Comparison of ENCODE assay signal across 1 cellular context in the genomic region with DNA sequence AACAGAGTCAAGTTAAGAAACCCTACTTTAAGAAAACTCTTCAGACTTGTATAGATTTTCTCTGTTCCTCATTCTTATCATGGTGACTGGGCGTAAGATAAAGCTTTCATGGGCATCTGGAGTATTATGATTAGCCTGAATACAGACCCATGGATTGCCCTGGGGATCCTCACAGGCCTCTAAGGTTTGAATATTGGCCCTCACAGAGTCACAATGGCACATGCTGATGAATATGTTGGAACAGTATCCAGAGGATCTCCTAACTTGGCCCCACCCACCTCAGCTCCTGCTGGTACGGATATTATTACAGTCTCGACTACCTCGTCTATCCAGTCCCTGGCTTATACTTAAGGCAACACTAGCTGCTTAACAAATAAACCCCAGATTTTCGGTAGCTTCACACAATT.
TF ChIP-seq lines count a peak whose summit lies in the region.

No MANE protein-coding gene starts in this region.

TF ChIP-seq in K562, 482 proteins besides CTCF, POLR2A, EP300 and RAD21 (continued from another document and continues in another):
- TF ChIP-seq, protein P1, sequence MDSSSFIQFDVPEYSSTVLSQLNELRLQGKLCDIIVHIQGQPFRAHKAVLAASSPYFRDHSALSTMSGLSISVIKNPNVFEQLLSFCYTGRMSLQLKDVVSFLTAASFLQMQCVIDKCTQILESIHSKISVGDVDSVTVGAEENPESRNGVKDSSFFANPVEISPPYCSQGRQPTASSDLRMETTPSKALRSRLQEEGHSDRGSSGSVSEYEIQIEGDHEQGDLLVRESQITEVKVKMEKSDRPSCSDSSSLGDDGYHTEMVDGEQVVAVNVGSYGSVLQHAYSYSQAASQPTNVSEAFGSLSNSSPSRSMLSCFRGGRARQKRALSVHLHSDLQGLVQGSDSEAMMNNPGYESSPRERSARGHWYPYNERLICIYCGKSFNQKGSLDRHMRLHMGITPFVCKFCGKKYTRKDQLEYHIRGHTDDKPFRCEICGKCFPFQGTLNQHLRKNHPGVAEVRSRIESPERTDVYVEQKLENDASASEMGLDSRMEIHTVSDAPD (CRISPR knock-in tag; IDR thresholded peaks at IDR 0.05) = no peak
- TF ChIP-seq CHD4 (IDR thresholded peaks at IDR 0.05; ENCODE audit: insufficient read depth, insufficient replicate concordance, low read depth, low read length, poor library complexity, severe bottlenecking) (no peak), MAFK (IDR thresholded peaks at IDR 0.05; ENCODE audit: low read length) (no peak), ZNF644 (tag; IDR thresholded peaks at IDR 0.05; ENCODE audit: low read depth) (no peak), TFAM (CRISPR knock-in tag; conservative IDR thresholded peaks at IDR 0.05) (no peak), HNRNPH1 (optimal IDR thresholded peaks at IDR 0.05; ENCODE audit: low read depth, low read length) (no peak), ETS2 (tag; IDR thresholded peaks at IDR 0.05; ENCODE audit: borderline replicate concordance, poor library complexity, severe bottlenecking) (no peak), IFI16 (CRISPR knock-in tag; IDR thresholded peaks at IDR 0.05) (no peak), CHCHD3 (CRISPR knock-in tag; IDR thresholded peaks at IDR 0.05) (no peak), ZNF197 (CRISPR knock-in tag; IDR thresholded peaks at IDR 0.05; ENCODE audit: low read depth) (no peak), HSF4 (CRISPR knock-in tag; IDR thresholded peaks at IDR 0.05; ENCODE audit: borderline replicate concordance) (no peak), UBTF (IDR thresholded peaks at IDR 0.05; ENCODE audit: borderline replicate concordance in 1 of 2, low read depth in 2 of 2, low read length in 2 of 2) (no peak), ZNF561 (CRISPR knock-in tag; conservative IDR thresholded peaks at IDR 0.05) (no peak), USF1 (CRISPR knock-in tag; IDR thresholded peaks at IDR 0.05) (no peak), ZBED1 (IDR thresholded peaks at IDR 0.05) (no peak), ZNF639 (CRISPR knock-in tag; conservative IDR thresholded peaks at IDR 0.05 in 1 of 2, IDR thresholded peaks at IDR 0.05 in 1 of 2) (no peak), DLX4 (CRISPR knock-in tag; IDR thresholded peaks at IDR 0.05) (no peak), NUFIP1 (IDR thresholded peaks at IDR 0.05; ENCODE audit: partially characterized antibody) (no peak), STAT5A (IDR thresholded peaks at IDR 0.05; ENCODE audit: borderline replicate concordance, low read length) (peak; percentile 70), ATF4 (CRISPR knock-in tag; IDR thresholded peaks at IDR 0.05) (no peak), ZHX1 (conservative IDR thresholded peaks at IDR 0.05; ENCODE audit: low read length) (no peak), NCOA2 (IDR thresholded peaks at IDR 0.05; ENCODE audit: partially characterized antibody in 2 of 2) (peak in 1 of 2 experiments; percentile 48), ZNF764 (CRISPR knock-in tag; IDR thresholded peaks at IDR 0.05; ENCODE audit: low read depth) (no peak), GTF2F1 (IDR thresholded peaks at IDR 0.05; ENCODE audit: low read depth, low read length) (no peak), FOXJ3 (CRISPR knock-in tag; IDR thresholded peaks at IDR 0.05) (no peak), MXI1 (IDR thresholded peaks at IDR 0.05; ENCODE audit: low read depth, low read length) (0 out of 2 replicates have a peak, but pooled peaks have one; percentile 24), TARDBP (IDR thresholded peaks at IDR 0.05) (no peak), NKRF (IDR thresholded peaks at IDR 0.05; ENCODE audit: borderline replicate concordance) (no peak), ZNF143 (CRISPR knock-in tag; IDR thresholded peaks at IDR 0.05) (no peak), FOXK1 (CRISPR knock-in tag; IDR thresholded peaks at IDR 0.05; ENCODE audit: borderline replicate concordance) (no peak)
- TF ChIP-seq, protein P2, sequence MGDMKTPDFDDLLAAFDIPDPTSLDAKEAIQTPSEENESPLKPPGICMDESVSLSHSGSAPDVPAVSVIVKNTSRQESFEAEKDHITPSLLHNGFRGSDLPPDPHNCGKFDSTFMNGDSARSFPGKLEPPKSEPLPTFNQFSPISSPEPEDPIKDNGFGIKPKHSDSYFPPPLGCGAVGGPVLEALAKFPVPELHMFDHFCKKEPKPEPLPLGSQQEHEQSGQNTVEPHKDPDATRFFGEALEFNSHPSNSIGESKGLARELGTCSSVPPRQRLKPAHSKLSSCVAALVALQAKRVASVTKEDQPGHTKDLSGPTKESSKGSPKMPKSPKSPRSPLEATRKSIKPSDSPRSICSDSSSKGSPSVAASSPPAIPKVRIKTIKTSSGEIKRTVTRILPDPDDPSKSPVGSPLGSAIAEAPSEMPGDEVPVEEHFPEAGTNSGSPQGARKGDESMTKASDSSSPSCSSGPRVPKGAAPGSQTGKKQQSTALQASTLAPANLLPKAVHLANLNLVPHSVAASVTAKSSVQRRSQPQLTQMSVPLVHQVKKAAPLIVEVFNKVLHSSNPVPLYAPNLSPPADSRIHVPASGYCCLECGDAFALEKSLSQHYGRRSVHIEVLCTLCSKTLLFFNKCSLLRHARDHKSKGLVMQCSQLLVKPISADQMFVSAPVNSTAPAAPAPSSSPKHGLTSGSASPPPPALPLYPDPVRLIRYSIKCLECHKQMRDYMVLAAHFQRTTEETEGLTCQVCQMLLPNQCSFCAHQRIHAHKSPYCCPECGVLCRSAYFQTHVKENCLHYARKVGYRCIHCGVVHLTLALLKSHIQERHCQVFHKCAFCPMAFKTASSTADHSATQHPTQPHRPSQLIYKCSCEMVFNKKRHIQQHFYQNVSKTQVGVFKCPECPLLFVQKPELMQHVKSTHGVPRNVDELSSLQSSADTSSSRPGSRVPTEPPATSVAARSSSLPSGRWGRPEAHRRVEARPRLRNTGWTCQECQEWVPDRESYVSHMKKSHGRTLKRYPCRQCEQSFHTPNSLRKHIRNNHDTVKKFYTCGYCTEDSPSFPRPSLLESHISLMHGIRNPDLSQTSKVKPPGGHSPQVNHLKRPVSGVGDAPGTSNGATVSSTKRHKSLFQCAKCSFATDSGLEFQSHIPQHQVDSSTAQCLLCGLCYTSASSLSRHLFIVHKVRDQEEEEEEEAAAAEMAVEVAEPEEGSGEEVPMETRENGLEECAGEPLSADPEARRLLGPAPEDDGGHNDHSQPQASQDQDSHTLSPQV (IDR thresholded peaks at IDR 0.05) = no peak
- TF ChIP-seq, protein P3, sequence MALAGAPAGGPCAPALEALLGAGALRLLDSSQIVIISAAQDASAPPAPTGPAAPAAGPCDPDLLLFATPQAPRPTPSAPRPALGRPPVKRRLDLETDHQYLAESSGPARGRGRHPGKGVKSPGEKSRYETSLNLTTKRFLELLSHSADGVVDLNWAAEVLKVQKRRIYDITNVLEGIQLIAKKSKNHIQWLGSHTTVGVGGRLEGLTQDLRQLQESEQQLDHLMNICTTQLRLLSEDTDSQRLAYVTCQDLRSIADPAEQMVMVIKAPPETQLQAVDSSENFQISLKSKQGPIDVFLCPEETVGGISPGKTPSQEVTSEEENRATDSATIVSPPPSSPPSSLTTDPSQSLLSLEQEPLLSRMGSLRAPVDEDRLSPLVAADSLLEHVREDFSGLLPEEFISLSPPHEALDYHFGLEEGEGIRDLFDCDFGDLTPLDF (CRISPR knock-in tag; IDR thresholded peaks at IDR 0.05) = no peak
- TF ChIP-seq, protein P4, sequence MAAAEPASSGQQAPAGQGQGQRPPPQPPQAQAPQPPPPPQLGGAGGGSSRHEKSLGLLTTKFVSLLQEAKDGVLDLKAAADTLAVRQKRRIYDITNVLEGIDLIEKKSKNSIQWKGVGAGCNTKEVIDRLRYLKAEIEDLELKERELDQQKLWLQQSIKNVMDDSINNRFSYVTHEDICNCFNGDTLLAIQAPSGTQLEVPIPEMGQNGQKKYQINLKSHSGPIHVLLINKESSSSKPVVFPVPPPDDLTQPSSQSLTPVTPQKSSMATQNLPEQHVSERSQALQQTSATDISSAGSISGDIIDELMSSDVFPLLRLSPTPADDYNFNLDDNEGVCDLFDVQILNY (CRISPR knock-in tag; IDR thresholded peaks at IDR 0.05) = no peak
- TF ChIP-seq, protein P5, sequence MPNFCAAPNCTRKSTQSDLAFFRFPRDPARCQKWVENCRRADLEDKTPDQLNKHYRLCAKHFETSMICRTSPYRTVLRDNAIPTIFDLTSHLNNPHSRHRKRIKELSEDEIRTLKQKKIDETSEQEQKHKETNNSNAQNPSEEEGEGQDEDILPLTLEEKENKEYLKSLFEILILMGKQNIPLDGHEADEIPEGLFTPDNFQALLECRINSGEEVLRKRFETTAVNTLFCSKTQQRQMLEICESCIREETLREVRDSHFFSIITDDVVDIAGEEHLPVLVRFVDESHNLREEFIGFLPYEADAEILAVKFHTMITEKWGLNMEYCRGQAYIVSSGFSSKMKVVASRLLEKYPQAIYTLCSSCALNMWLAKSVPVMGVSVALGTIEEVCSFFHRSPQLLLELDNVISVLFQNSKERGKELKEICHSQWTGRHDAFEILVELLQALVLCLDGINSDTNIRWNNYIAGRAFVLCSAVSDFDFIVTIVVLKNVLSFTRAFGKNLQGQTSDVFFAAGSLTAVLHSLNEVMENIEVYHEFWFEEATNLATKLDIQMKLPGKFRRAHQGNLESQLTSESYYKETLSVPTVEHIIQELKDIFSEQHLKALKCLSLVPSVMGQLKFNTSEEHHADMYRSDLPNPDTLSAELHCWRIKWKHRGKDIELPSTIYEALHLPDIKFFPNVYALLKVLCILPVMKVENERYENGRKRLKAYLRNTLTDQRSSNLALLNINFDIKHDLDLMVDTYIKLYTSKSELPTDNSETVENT (CRISPR knock-in tag; IDR thresholded peaks at IDR 0.05) = no peak
